21 cellular contexts compared by ENCODE assay signal in the genomic region with DNA sequence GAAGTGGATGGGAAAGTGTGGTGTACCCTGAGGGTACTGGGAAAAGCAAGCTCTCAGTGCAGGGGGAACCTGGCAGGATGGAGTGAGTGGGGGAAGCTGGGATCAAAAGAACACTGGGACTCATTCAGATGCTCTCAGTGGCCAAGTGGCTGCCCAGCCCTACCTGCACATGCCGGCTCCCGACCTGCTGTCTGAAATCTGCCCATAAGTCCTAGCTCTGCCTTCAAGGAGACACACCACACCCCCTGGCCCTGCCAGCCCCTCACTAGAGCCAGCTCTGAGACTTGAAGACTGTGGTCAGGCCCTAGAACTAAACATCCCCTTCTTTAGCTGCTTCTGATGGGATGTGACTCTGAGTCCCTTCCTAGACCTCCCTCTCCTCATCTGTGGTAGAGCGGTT. TPM values are rescaled to one million over a fixed set of nuclear protein-coding genes. Genes with fewer than 3 reads are reported as not detected.
"Had no signal": no experiment of that assay in that cellular context is flagged by ENCODE, and none has a peak within 500 bp of the region (broad histone marks: within the 10 kb centered on the region; RNA-seq: fewer than 3 reads in every experiment).

No MANE protein-coding gene starts in this region.

- H3K27ac Mint-ChIP-seq: activated naive CD8-positive, alpha-beta T cell treated with anti-CD3 and anti-CD28 coated beads for 36 hours had no signal

- H3K27me3 ChIP-seq: breast epithelium had no signal

- H3K36me3 Mint-ChIP-seq: activated naive CD8-positive, alpha-beta T cell treated with anti-CD3 and anti-CD28 coated beads for 36 hours; naive thymus-derived CD4-positive, alpha-beta T cell had no signal

- ATAC-seq: activated T-cell treated with anti-CD3 and anti-CD28 coated beads, Interleukin-2, amount 50 U/mL, for 4 hours; gastroesophageal sphincter; lower lobe of right lung; naive thymus-derived CD4-positive, alpha-beta T cell had no signal

- H3K4me3 Mint-ChIP-seq: activated naive CD8-positive, alpha-beta T cell treated with anti-CD3 and anti-CD28 coated beads for 36 hours; activated T-cell treated with anti-CD3 and anti-CD28 coated beads, Interleukin-2, amount 50 U/mL, for 4 hours had no signal

- DNase-seq: activated CD8-positive, alpha-beta memory T cell treated with anti-CD3 and anti-CD28 coated beads for 24 hours; activated CD8-positive, alpha-beta memory T cell treated with anti-CD3 and anti-CD28 coated beads, Interleukin-2, amount 50 U/mL, for 4 hours; activated naive CD4-positive, alpha-beta T cell treated with Interleukin-2 at 50 U/mL for 16 hours; activated naive CD8-positive, alpha-beta T cell treated with anti-CD3 and anti-CD28 coated beads for 36 hours; activated T-cell treated with anti-CD3 and anti-CD28 coated beads, Interleukin-2, amount 50 U/mL, for 4 hours; cortex of kidney; head of caudate nucleus; hypothalamus; islet precursor cell; lower lobe of right lung; naive thymus-derived CD4-positive, alpha-beta T cell; stimulated activated CD4-positive, alpha-beta T cell treated with anti-CD3 and anti-CD28 coated beads, Interleukin-4, amount 100 ng/mL, for 1 hour; stimulated activated naive CD4-positive, alpha-beta T cell; T-helper 9 cell; upper lobe of left lung had no signal

- H3K27ac ChIP-seq: breast epithelium, epithelial cell of prostate, gastroesophageal sphincter, lower lobe of right lung, thoracic aorta, upper lobe of left lung had no signal

- H3K9me3 Mint-ChIP-seq: activated naive CD8-positive, alpha-beta T cell treated with anti-CD3 and anti-CD28 coated beads for 36 hours; activated T-cell treated with anti-CD3 and anti-CD28 coated beads, Interleukin-2, amount 50 U/mL, for 4 hours had no signal

- H3K9me3 ChIP-seq: breast epithelium, gastroesophageal sphincter, lower lobe of right lung, thoracic aorta, upper lobe of left lung had no signal

- H3K4me3 ChIP-seq: breast epithelium, gastroesophageal sphincter, lower lobe of right lung, thoracic aorta, upper lobe of left lung had no signal

- H3K36me3 ChIP-seq: breast epithelium, lower lobe of right lung, thoracic aorta, upper lobe of left lung had no signal

RNA-seq across cellular contexts. Expression of a gene that starts 2.2 kb away (rescaled TPM):
- total RNA-seq: naive thymus-derived CD4-positive, alpha-beta T cell had no signal
- polyA plus RNA-seq: naive thymus-derived CD4-positive, alpha-beta T cell had no signal

RNA-seq across cellular contexts. Expression of a gene that starts 12.7 kb away (rescaled TPM):
- total RNA-seq: activated T-cell treated with anti-CD3 and anti-CD28 coated beads, Interleukin-2, amount 50 U/mL, for 4 hours; lower lobe of right lung; mesenteric fat pad; T-helper 1 cell treated with Interleukin-12 subunit alpha and Interleukin-12 subunit beta and Interleukin-4 antibody, amounts not matched to agents 30 ng/mL and 1 ng/mL, for 36 hours; thoracic aorta; upper lobe of left lung had no signal
- polyA plus RNA-seq: naive thymus-derived CD4-positive, alpha-beta T cell had no signal

RNA-seq across cellular contexts. Expression of a gene that starts 28.2 kb away (rescaled TPM):
- total RNA-seq: activated naive CD8-positive, alpha-beta T cell treated with anti-CD3 and anti-CD28 coated beads for 36 hours; activated T-cell treated with anti-CD3 and anti-CD28 coated beads, Interleukin-2, amount 50 U/mL, for 4 hours; naive thymus-derived CD4-positive, alpha-beta T cell; T-helper 1 cell treated with Interleukin-12 subunit alpha and Interleukin-12 subunit beta and Interleukin-4 antibody, amounts not matched to agents 30 ng/mL and 1 ng/mL, for 36 hours had no signal
